In the genomic region with DNA sequence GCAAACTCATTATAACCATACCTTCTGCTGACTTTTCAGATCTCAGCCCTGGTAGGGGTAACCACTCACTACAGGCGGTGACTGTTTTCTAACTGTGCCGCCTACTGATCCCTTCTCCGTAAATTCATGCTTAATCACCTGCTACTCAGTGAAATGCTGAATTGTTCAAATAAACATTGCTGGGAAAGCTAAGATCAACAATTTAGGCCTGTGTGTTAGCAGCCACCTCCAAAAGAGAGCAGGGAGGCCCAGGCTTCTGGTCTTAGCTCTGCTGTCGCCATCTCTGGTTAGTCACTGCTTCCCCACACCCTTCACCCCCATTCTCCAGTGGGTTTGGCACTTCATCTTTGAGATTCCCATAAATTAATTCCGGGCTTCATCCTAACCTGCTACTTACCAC, we compare ENCODE assay signal across 1 cellular context.
TF ChIP-seq lines count a peak whose summit lies in the region.

No MANE protein-coding gene starts in this region.

TF ChIP-seq in HEK293, 187 proteins besides CTCF, POLR2A, EP300 and RAD21:
- TF ChIP-seq ZIC2 (tag by site-specific recombination; IDR thresholded peaks at IDR 0.05) = peak; percentile 93
- TF ChIP-seq ZNF292 (tag by site-specific recombination; IDR thresholded peaks at IDR 0.05; ENCODE audit: borderline replicate concordance, low read depth) = no peak
- TF ChIP-seq YY1 (tag by site-specific recombination; IDR thresholded peaks at IDR 0.05) = no peak
- TF ChIP-seq ZNF341 (tag by site-specific recombination; IDR thresholded peaks at IDR 0.05; ENCODE audit: low read depth) = no peak
- no peak for TF ChIP-seq ZNF548 (tag by site-specific recombination; IDR thresholded peaks at IDR 0.05)
- no peak for TF ChIP-seq ZNF571 (tag by site-specific recombination; IDR thresholded peaks at IDR 0.05)
- TF ChIP-seq FEZF1 (tag by site-specific recombination; IDR thresholded peaks at IDR 0.05) = peak; percentile 26; the same call in 1 of the 2 replicates
- TF ChIP-seq EGR2 (tag by site-specific recombination; IDR thresholded peaks at IDR 0.05; ENCODE audit: low read depth) = no peak
- TF ChIP-seq KLF1 (tag by site-specific recombination; IDR thresholded peaks at IDR 0.05) = no peak
- TF ChIP-seq ZNF23 (tag by site-specific recombination; IDR thresholded peaks at IDR 0.05; ENCODE audit: borderline replicate concordance) = no peak
- TF ChIP-seq ZNF449 (tag by site-specific recombination; IDR thresholded peaks at IDR 0.05) = no peak
- TF ChIP-seq ZNF426 (tag by site-specific recombination; IDR thresholded peaks at IDR 0.05) = no peak
